In genomic region chr18:23870963-23871362, GRCh38 we compare ENCODE assay signal across 13 cellular contexts.
DNase-seq lines count a peak whose midpoint lies in the region; ATAC-seq and TF ChIP-seq lines count a peak whose summit lies in the region.
"Had no signal": no experiment of that assay in that cellular context is flagged by ENCODE, and none has a peak within 500 bp of the region (broad histone marks: within the 10 kb centered on the region; RNA-seq: fewer than 3 reads in every experiment).

No MANE protein-coding gene starts in this region.

- RAD21 ChIA-PET in HCT116 (lab: Charles Lee; ENCODE audit: low non-redundant PET in 1 of 2, low total read pairs in 2 of 2, uncharacterized antibody in 2 of 2, unreplicated experiment in 2 of 2): no interaction called here

- H4K20me1 ChIP-seq in HCT116 (ENCODE audit: insufficient read depth): no peaks in the 10 kb centered on the region

- ATAC-seq in HCT116: no peak
- ATAC-seq in naive B cell (ENCODE audit: low read depth in 2 of 2): no peak
- no peak for ATAC-seq in body of pancreas

- H3K4me3 ChIP-seq in HCT116 (replicated peaks in 1 of 2; ENCODE audit: low read depth in 1 of 2, low read length in 2 of 2) (no peak overlapping the region), body of pancreas (no peak overlapping the region)
- H3K4me3 ChIP-seq: lower lobe of right lung had no signal

- no peak overlapping the region for H2AFZ ChIP-seq in HCT116 (ENCODE audit: low read depth, low read length, poor library complexity, severe bottlenecking)

- no TSS peak for BruUV-seq in HCT116 (replicated peaks; lab: Mats Ljungman, UMichigan)

- TF ChIP-seq POLR2A in HCT116 (IDR thresholded peaks at IDR 0.05; ENCODE audit: borderline replicate concordance, extremely low read depth, insufficient read depth, insufficient read length) (no peak), body of pancreas (IDR thresholded peaks at IDR 0.05) (no peak)

- intact Hi-C loops in HCT116 (cut with micrococcal nuclease): no loop called here
- intact Hi-C loops in body of pancreas (cut with DNase I): no loop called here

- peaks cover 49% of the 10 kb centered on the region for H3K4me1 Mint-ChIP-seq in activated naive CD8-positive, alpha-beta T cell treated with anti-CD3 and anti-CD28 coated beads for 36 hours
- peaks cover 34 to 46% (median 40%) of the 10 kb centered on the region in 3 donors for H3K4me1 Mint-ChIP-seq in naive B cell

- H3K9me2 ChIP-seq in HCT116 (ENCODE audit: insufficient read depth): no peaks in the 10 kb centered on the region

- CTCF ChIA-PET in HCT116 (lab: Charles Lee): interaction anchor here (1.6 kb wide), 1 partner anchor 47 kb away, joined by 9 read pairs; no protein-coding TSS in a partner anchor

- H3K27ac ChIP-seq in HCT116 (ENCODE audit: low read depth, low read length) (no peak overlapping the region), body of pancreas (no peak overlapping the region)
- H3K27ac ChIP-seq: 22Rv1, lower lobe of right lung had no signal

- no peak for TF ChIP-seq CTCF in HCT116 (IDR thresholded peaks at IDR 0.05 in 2 of 3, conservative IDR thresholded peaks at IDR 0.05 in 1 of 3; ENCODE audit: borderline replicate concordance in 1 of 3, insufficient read depth in 1 of 3, low read depth in 2 of 3, low read length in 2 of 3)
- TF ChIP-seq CTCF in body of pancreas (IDR thresholded peaks at IDR 0.05): no peak

- no peak for TF ChIP-seq RAD21 in HCT116 (IDR thresholded peaks at IDR 0.05; ENCODE audit: low read depth)

- POLR2A ChIA-PET in HCT116 (lab: Charles Lee): interaction anchor here (0.6 kb wide), 1 partner anchor 13 kb away, joined by 3 read pairs; no protein-coding TSS in a partner anchor

- no peaks in the 10 kb centered on the region for H3K9me3 Mint-ChIP-seq in activated naive CD8-positive, alpha-beta T cell treated with anti-CD3 and anti-CD28 coated beads for 36 hours
- H3K9me3 Mint-ChIP-seq in naive B cell: no peaks in the 10 kb centered on the region

- H3K4me2 ChIP-seq in HCT116 (ENCODE audit: low read length): peak overlapping the region; percentile 22; the same call in 1 of the 2 replicates

- H3K36me3 ChIP-seq in HCT116 (ENCODE audit: control insufficient read depth in 1 of 2, insufficient read depth in 2 of 2, low read length in 2 of 2): no peaks in the 10 kb centered on the region
- H3K36me3 ChIP-seq in body of pancreas (replicated peaks in 1 of 2; ENCODE audit: insufficient read depth in 1 of 2, low read depth in 2 of 2): no peaks in the 10 kb centered on the region

- H3K9ac ChIP-seq in HCT116 (ENCODE audit: low read length): no peak overlapping the region

- H3K4me1 ChIP-seq in HCT116 (ENCODE audit: control insufficient read depth in 1 of 2, insufficient read depth in 2 of 2, low read length in 2 of 2) (peaks cover 26 to 33% of the 10 kb centered on the region in 2 experiments), body of pancreas (no peaks in the 10 kb centered on the region)
- H3K4me1 ChIP-seq: lower lobe of right lung had no signal

- H3K4me3 Mint-ChIP-seq in activated naive CD8-positive, alpha-beta T cell treated with anti-CD3 and anti-CD28 coated beads for 36 hours: peak overlapping the region; percentile 59
- H3K4me3 Mint-ChIP-seq in naive B cell: peak overlapping the region in 6 of 8 donors; percentile 18 to 80 (median 56)

- H3K9me3 ChIP-seq in HCT116 (ENCODE audit: control insufficient read depth in 1 of 2, insufficient read depth in 1 of 2, low read depth in 1 of 2, low read length in 2 of 2) (no peaks in the 10 kb centered on the region), body of pancreas (no peaks in the 10 kb centered on the region)
- H3K9me3 ChIP-seq: lower lobe of right lung had no signal

- H3K27me3 Mint-ChIP-seq in activated naive CD8-positive, alpha-beta T cell treated with anti-CD3 and anti-CD28 coated beads for 36 hours: no peaks in the 10 kb centered on the region
- no peaks in the 10 kb centered on the region for H3K27me3 Mint-ChIP-seq in naive B cell

- 49 to 62% methylated on average over 5 of the region's 5 CpGs for WGBS in body of pancreas, 2 donors

- H3K27me3 ChIP-seq in HCT116 (ENCODE audit: insufficient read depth, low read length) (no peaks in the 10 kb centered on the region), body of pancreas (no peaks in the 10 kb centered on the region)

- H3K27ac Mint-ChIP-seq in activated naive CD8-positive, alpha-beta T cell treated with anti-CD3 and anti-CD28 coated beads for 36 hours: peak overlapping the region; percentile 85
- peak overlapping the region in 4 of 6 donors; percentile 63 to 90 (median 88) for H3K27ac Mint-ChIP-seq in naive B cell

- H3K79me2 ChIP-seq in HCT116 (ENCODE audit: insufficient read depth, low read length): no peaks in the 10 kb centered on the region

- H3K36me3 Mint-ChIP-seq in activated naive CD8-positive, alpha-beta T cell treated with anti-CD3 and anti-CD28 coated beads for 36 hours: no peaks in the 10 kb centered on the region
- H3K36me3 Mint-ChIP-seq in naive B cell: no peaks in the 10 kb centered on the region

- DNase-seq in DMS53 (lab: John Stamatoyannopoulos, UW) (peak; percentile 63), DMS53 treated with DMSO at 0.1 percent for 48 hours (lab: John Stamatoyannopoulos, UW; ENCODE audit: unreplicated experiment) (no peak), HCT116 (ENCODE audit: low read depth, low spot score) (no peak), naive B cell (no peak), cerebellar cortex (ENCODE audit: low spot score) (no peak), glomerular visceral epithelial cell (ENCODE audit: extremely low spot score) (no peak), body of pancreas (no peak)
- DNase-seq in activated naive CD8-positive, alpha-beta T cell treated with anti-CD3 and anti-CD28 coated beads for 36 hours: no peak
- DNase-seq: cerebellar nuclear complex, lower lobe of right lung, NCI-H2081 treated with DMSO at 0.1 percent for 48 hours, occipital lobe had no signal

TF ChIP-seq in HCT116, 20 proteins besides CTCF, POLR2A, EP300 and RAD21:
- no peak for TF ChIP-seq MAX (IDR thresholded peaks at IDR 0.05)
- no peak for TF ChIP-seq ZNF274 (IDR thresholded peaks at IDR 0.05; ENCODE audit: low read depth, low read length)
- no peak for TF ChIP-seq ZFX (IDR thresholded peaks at IDR 0.05)
- TF ChIP-seq SP1 (IDR thresholded peaks at IDR 0.05; ENCODE audit: low read depth): no peak
- no peak for TF ChIP-seq ZBTB33 (IDR thresholded peaks at IDR 0.05; ENCODE audit: extremely low read depth, insufficient replicate concordance, low read length)
- TF ChIP-seq TCF7L2 (IDR thresholded peaks at IDR 0.05; ENCODE audit: borderline replicate concordance, extremely low read depth, insufficient read depth, insufficient read length): no peak
- TF ChIP-seq REST (IDR thresholded peaks at IDR 0.05; ENCODE audit: low read depth): no peak
- TF ChIP-seq POLR2AphosphoS5 (IDR thresholded peaks at IDR 0.05; ENCODE audit: low read depth, low read length): no peak
- no peak for TF ChIP-seq CBX3 (IDR thresholded peaks at IDR 0.05; ENCODE audit: low read depth)
- TF ChIP-seq EZH2 (IDR thresholded peaks at IDR 0.05): no peak
- no peak for TF ChIP-seq YY1 (IDR thresholded peaks at IDR 0.05; ENCODE audit: extremely low read depth, insufficient replicate concordance, low read depth, low read length)
- no peak for TF ChIP-seq JUND (IDR thresholded peaks at IDR 0.05)
- no peak for TF ChIP-seq SRF (IDR thresholded peaks at IDR 0.05; ENCODE audit: low read depth)
